9 cellular contexts compared by ENCODE assay signal in genomic region chr12:54421175-54421872, GRCh38. TPM values are rescaled to one million over a fixed set of nuclear protein-coding genes. Genes with fewer than 3 reads are reported as not detected.
DNase-seq lines count a peak whose midpoint lies in the region; ATAC-seq and TF ChIP-seq lines count a peak whose summit lies in the region.
"Had no signal": no experiment of that assay in that cellular context is flagged by ENCODE, and none has a peak within 500 bp of the region (broad histone marks: within the 10 kb centered on the region; RNA-seq: fewer than 3 reads in every experiment).

No MANE protein-coding gene starts in this region.

- no peak for TF ChIP-seq POLR2A in prostate gland (IDR thresholded peaks at IDR 0.05)

- no peaks in the 10 kb centered on the region for H3K9me3 Mint-ChIP-seq in CD4-positive, alpha-beta T cell

- peak overlapping the region; percentile 86 for H3K4me3 Mint-ChIP-seq in CD4-positive, alpha-beta T cell

- POLR2A ChIA-PET in CD4-positive, alpha-beta T cell (lab: Charles Lee): interaction anchor here (7.2 kb wide), 1 partner anchor 21 kb away, joined by 45 read pairs; no protein-coding TSS in a partner anchor
- POLR2A ChIA-PET in RWPE1 (lab: Yijun Ruan, JAX; ENCODE audit: low non-redundant PET): no interaction called here

- no peak for ATAC-seq in CD4-positive, alpha-beta T cell (ENCODE audit: poor library complexity)
- ATAC-seq in Right ventricle myocardium superior (ENCODE audit: poor library complexity) (peak; percentile 58), GM21723 (IDR thresholded peaks at IDR 0.05; ENCODE audit: unreplicated experiment) (no peak)

- WGBS in prostate gland: 59% methylated on average over 4 of the region's 4 CpGs

- DNase-seq in CD4-positive, alpha-beta T cell: no peak
- DNase-seq in RWPE1 (ENCODE audit: low spot score) (no peak), Right ventricle myocardium superior (peak; percentile 77), prostate gland (ENCODE audit: low spot score) (no peak), superior temporal gyrus (ENCODE audit: extremely low spot score) (no peak)
- DNase-seq in stimulated activated CD8-positive, alpha-beta memory T cell treated with anti-CD3 and anti-CD28 coated beads, Interleukin-4, amount 100 ng/mL, for 48 hours: no peak
- no peak for DNase-seq in activated effector memory CD4-positive, alpha-beta T cell treated with Interleukin-2 at 50 U/mL for 16 hours
- DNase-seq: effector CD4-positive, alpha-beta T cell had no signal

- CTCF ChIA-PET in CD4-positive, alpha-beta T cell (lab: Charles Lee): interaction anchor here (0.9 to 11.8 kb wide), 2 partner anchors 19 to 42 kb away, joined by 3 to 147 read pairs; no protein-coding TSS in a partner anchor
- CTCF ChIA-PET in RWPE1 (lab: Yijun Ruan, JAX): interaction anchor here (1.0 to 1.2 kb wide), 2 partner anchors 21 to 22 kb away, joined by 4 read pairs; no protein-coding TSS in a partner anchor

- H3K4me1 ChIP-seq in prostate gland (replicated peaks): no peaks in the 10 kb centered on the region

- H3K27ac ChIP-seq in CD4-positive, alpha-beta T cell (ENCODE audit: low read depth, low read length): no peak overlapping the region
- H3K27ac ChIP-seq in RWPE1 (peak overlapping the region; percentile 94), prostate gland (peak overlapping the region; percentile 84 to 90)

- no peaks in the 10 kb centered on the region for H3K9me3 ChIP-seq in CD4-positive, alpha-beta T cell (ENCODE audit: control insufficient read depth, low read length)
- no peaks in the 10 kb centered on the region for H3K9me3 ChIP-seq in prostate gland

- H3K4me3 ChIP-seq in prostate gland: no peak overlapping the region

- peaks cover 23% of the 10 kb centered on the region for H3K36me3 Mint-ChIP-seq in CD4-positive, alpha-beta T cell (ENCODE audit: low read depth)

- H3K36me3 ChIP-seq in prostate gland: no peaks in the 10 kb centered on the region

- peak overlapping the region; percentile 95 for H3K27ac Mint-ChIP-seq in CD4-positive, alpha-beta T cell

- peaks cover 35% of the 10 kb centered on the region for H3K4me1 Mint-ChIP-seq in CD4-positive, alpha-beta T cell (ENCODE audit: low read depth)

- H3K27me3 ChIP-seq in CD4-positive, alpha-beta T cell (ENCODE audit: control insufficient read depth, insufficient read depth, low read length): no peaks in the 10 kb centered on the region
- H3K27me3 ChIP-seq in prostate gland (replicated peaks; ENCODE audit: insufficient read depth): no peaks in the 10 kb centered on the region

- TF ChIP-seq CTCF in CD4-positive, alpha-beta T cell (IDR thresholded peaks at IDR 0.05): no peak
- TF ChIP-seq CTCF in RWPE1 (conservative IDR thresholded peaks at IDR 0.05; ENCODE audit: low read depth) (no peak), prostate gland (IDR thresholded peaks at IDR 0.05) (no peak)

- H3K27me3 Mint-ChIP-seq in CD4-positive, alpha-beta T cell: no peaks in the 10 kb centered on the region

- intact Hi-C loops in CD4-positive, alpha-beta T cell (cut with DNase I, micrococcal nuclease): no loop called here
- intact Hi-C loops in Right ventricle myocardium superior (cut with DNase I): no loop called here
- intact Hi-C loops in prostate gland (cut with DNase I): no loop called here

RNA-seq across cellular contexts. Expression of gene ITGA5, which starts 2.3 kb away (rescaled TPM):
- total RNA-seq in CD4-positive, alpha-beta T cell: 100 to 1,000 TPM; 143 to 159 TPM
- 51.6 TPM for total RNA-seq in Right ventricle myocardium superior
- 10 to 100 TPM; 44.2 to 99.4 TPM for total RNA-seq in prostate gland

RNA-seq across cellular contexts. Expression of gene ZNF385A, which starts 36.8 kb away (rescaled TPM):
- total RNA-seq in CD4-positive, alpha-beta T cell: 1 to 10 TPM; 3.8 to 4.7 TPM
- total RNA-seq in Right ventricle myocardium superior: 10.7 TPM
- 10 to 100 TPM; 29.4 to 42.4 TPM for total RNA-seq in prostate gland

RNA-seq across cellular contexts. Expression of gene GTSF1, which starts 52.1 kb away (rescaled TPM):
- total RNA-seq in CD4-positive, alpha-beta T cell: under 1 TPM in 1 of 2 experiments, not detected in 1; 0.58 TPM
- total RNA-seq in Right ventricle myocardium superior (not detected), prostate gland (10 to 100 TPM in 1 of 2 donors, not detected in 1; 50.7 TPM)

RNA-seq across cellular contexts. Expression of gene GPR84, which starts 57.0 kb away (rescaled TPM):
- total RNA-seq in CD4-positive, alpha-beta T cell: under 1 TPM; 0.27 to 0.53 TPM
- total RNA-seq in Right ventricle myocardium superior (not detected), prostate gland (under 1 TPM in 1 of 2 donors, not detected in 1; 0.97 TPM)
